In genomic region chrX:78199851-78200250, GRCh38 we compare ENCODE assay signal across 8 cellular contexts.
A peak's percentile ranks its signal among the peaks of the same experiment; 100 is the strongest.
DNase-seq lines count a peak whose midpoint lies in the region; ATAC-seq lines count a peak whose summit lies in the region.

No MANE protein-coding gene starts in this region.

- H3K9me3 Mint-ChIP-seq in activated CD8-positive, alpha-beta memory T cell treated with anti-CD3 and anti-CD28 coated beads, Interleukin-2, amount 10 ng/mL, durations not matched to agents 7 days and 5 days (ENCODE audit: low read depth) = no peaks in the 10 kb centered on the region

- no peak overlapping the region for H3K27ac Mint-ChIP-seq in activated CD8-positive, alpha-beta memory T cell treated with anti-CD3 and anti-CD28 coated beads, Interleukin-2, amount 10 ng/mL, durations not matched to agents 7 days and 5 days

- no peaks in the 10 kb centered on the region for H3K36me3 Mint-ChIP-seq in activated CD8-positive, alpha-beta memory T cell treated with anti-CD3 and anti-CD28 coated beads, Interleukin-2, amount 10 ng/mL, durations not matched to agents 7 days and 5 days

- no peaks in the 10 kb centered on the region for H3K4me1 Mint-ChIP-seq in activated CD8-positive, alpha-beta memory T cell treated with anti-CD3 and anti-CD28 coated beads, Interleukin-2, amount 10 ng/mL, durations not matched to agents 7 days and 5 days

- H3K4me3 Mint-ChIP-seq in activated CD8-positive, alpha-beta memory T cell treated with anti-CD3 and anti-CD28 coated beads, Interleukin-2, amount 10 ng/mL, durations not matched to agents 7 days and 5 days = no peak overlapping the region

- DNase-seq in DMS 273 treated with DMSO at 0.1 percent for 48 hours (lab: John Stamatoyannopoulos, UW) (peak; percentile 8), NCI-H1048 (lab: John Stamatoyannopoulos, UW) (peak; percentile 0), glomerular endothelial cell (ENCODE audit: extremely low read depth, low read depth, low spot score) (peak; percentile 1), GM19240 (ENCODE audit: insufficient read length, low spot score) (no peak)
- DNase-seq in activated CD8-positive, alpha-beta memory T cell treated with anti-CD3 and anti-CD28 coated beads, Interleukin-2, amount 10 ng/mL, durations not matched to agents 7 days and 5 days = no peak

- ATAC-seq in GM19328 (IDR thresholded peaks at IDR 0.05; ENCODE audit: unreplicated experiment) (peak; percentile 84), HG03159 (IDR thresholded peaks at IDR 0.05; ENCODE audit: unreplicated experiment) (no peak), HG03442 (IDR thresholded peaks at IDR 0.05; ENCODE audit: unreplicated experiment) (no peak)
- no peak for ATAC-seq in activated CD8-positive, alpha-beta memory T cell treated with anti-CD3 and anti-CD28 coated beads, Interleukin-2, amount 10 ng/mL, durations not matched to agents 7 days and 5 days

- H3K27me3 Mint-ChIP-seq in activated CD8-positive, alpha-beta memory T cell treated with anti-CD3 and anti-CD28 coated beads, Interleukin-2, amount 10 ng/mL, durations not matched to agents 7 days and 5 days = no peaks in the 10 kb centered on the region

- CTCF ChIA-PET in activated CD8-positive, alpha-beta memory T cell treated with anti-CD3 and anti-CD28 coated beads, Interleukin-2, amount 10 ng/mL, durations not matched to agents 7 days and 5 days (lab: Charles Lee) = no interaction called here

Comparison
In these comparisons a context has a peak if more than half of its experiments do, and no peak if none do; other contexts are left out.
1. DNase-seq: peak in DMS 273 treated with DMSO at 0.1 percent for 48 hours (single experiment), NCI-H1048 (single experiment) and glomerular endothelial cell (single experiment); none in activated CD8-positive, alpha-beta memory T cell treated with anti-CD3 and anti-CD28 coated beads, Interleukin-2, amount 10 ng/mL, durations not matched to agents 7 days and 5 days (single experiment) and GM19240 (single experiment).